In the genomic region with DNA sequence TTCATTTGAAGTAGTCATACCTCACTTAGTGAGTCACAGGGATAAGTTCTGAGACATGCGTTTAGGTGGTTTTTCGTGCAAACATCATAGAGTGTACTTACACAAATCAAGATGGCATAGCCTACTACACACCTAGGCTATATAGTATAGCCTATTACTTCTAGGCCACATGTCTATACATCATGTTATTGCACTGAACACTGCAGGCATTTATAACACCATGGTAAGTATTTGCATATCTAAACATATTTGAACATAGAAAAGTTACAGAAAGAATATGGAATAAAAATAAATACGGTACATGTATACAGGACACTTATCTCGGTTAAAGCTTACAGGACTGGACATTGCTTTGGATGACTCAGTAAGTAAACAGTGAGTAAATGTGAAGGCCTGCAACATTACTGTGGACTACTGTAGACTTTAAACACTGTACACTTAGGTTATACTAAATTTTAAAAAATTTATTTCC, we compare ENCODE assay signal across 14 cellular contexts.
DNase-seq lines count a peak whose midpoint lies in the region; ATAC-seq and TF ChIP-seq lines count a peak whose summit lies in the region.
"Had no signal": no experiment of that assay in that cellular context is flagged by ENCODE, and none has a peak within 500 bp of the region (broad histone marks: within the 10 kb centered on the region; RNA-seq: fewer than 3 reads in every experiment).

No MANE protein-coding gene starts in this region.

- H3K36me3 ChIP-seq in lung (ENCODE audit: control insufficient read depth in 2 of 2, insufficient read depth in 2 of 2, low read length in 2 of 2): no peaks in the 10 kb centered on the region

- no peaks in the 10 kb centered on the region for H3K4me1 ChIP-seq in lung (ENCODE audit: control insufficient read depth in 2 of 2, insufficient read depth in 2 of 2, low read length in 2 of 2)

- no TSS peak for BruUV-seq in Calu3 (replicated peaks; lab: Mats Ljungman, UMichigan)

- DNase-seq in Calu3 (peak; percentile 27), NCI-H226 (peak; percentile 84), cardiac fibroblast (ENCODE audit: low read depth in 2 of 2) (peak; percentile 45 to 84), lung (ENCODE audit: low spot score) (no peak), NCI-H1092 treated with DMSO at 0.1 percent for 48 hours (lab: John Stamatoyannopoulos, UW) (no peak), coronary artery (ENCODE audit: low spot score) (no peak), lower leg skin (ENCODE audit: low spot score in 2 of 2) (no peak)
- DNase-seq in stimulated activated CD4-positive, alpha-beta T cell treated with anti-CD3 and anti-CD28 coated beads, Interleukin-4, amount 100 ng/mL, for 24 hours: no peak
- DNase-seq: activated T-cell treated with anti-CD3 and anti-CD28 coated beads, Interleukin-2, amount 50 U/mL, for 1 hour; islet precursor cell; nephron progenitor cell had no signal

- peak; percentile 67 for ATAC-seq in lung (ENCODE audit: insufficient read depth, low FRiP score)
- ATAC-seq: stimulated activated memory B cell treated with anti-CD40 and anti-IgM and Interleukin-4, amounts not matched to agents 10 μg/mL and 1 μg/mL and 100 μg/mL, for 72 hours had no signal

- H3K4me3 ChIP-seq in cardiac fibroblast (replicated peaks in 1 of 2; ENCODE audit: low read depth in 2 of 2, low read length in 2 of 2) (no peak overlapping the region), lung (no peak overlapping the region), coronary artery (no peak overlapping the region), lower leg skin (ENCODE audit: low read depth, poor library complexity, severe bottlenecking) (no peak overlapping the region)

- H3K27me3 Mint-ChIP-seq in Calu3 (ENCODE audit: unreplicated experiment): no peaks in the 10 kb centered on the region
- H3K27me3 Mint-ChIP-seq: stimulated activated memory B cell treated with anti-CD40 and anti-IgM and Interleukin-4, amounts not matched to agents 10 μg/mL and 1 μg/mL and 100 μg/mL, for 72 hours had no signal

- intact Hi-C loops in Calu3 (cut with micrococcal nuclease; ENCODE audit: unreplicated experiment): no loop called here
- intact Hi-C loops in lower leg skin (cut with DNase I; ENCODE audit: low total_unique reads): no loop called here

- H3K4me3 Mint-ChIP-seq in Calu3 (ENCODE audit: low read depth, unreplicated experiment): no peak overlapping the region
- H3K4me3 Mint-ChIP-seq: brain; nephron progenitor cell; stimulated activated memory B cell treated with anti-CD40 and anti-IgM and Interleukin-4, amounts not matched to agents 10 μg/mL and 1 μg/mL and 100 μg/mL, for 72 hours had no signal

- no peaks in the 10 kb centered on the region for H3K27me3 ChIP-seq in lung (ENCODE audit: control insufficient read depth, insufficient read depth)

- TF ChIP-seq POLR2A in lower leg skin (IDR thresholded peaks at IDR 0.05): no peak

- no peaks in the 10 kb centered on the region for H3K36me3 Mint-ChIP-seq in Calu3 (ENCODE audit: insufficient read depth, unreplicated experiment)
- H3K36me3 Mint-ChIP-seq: brain; stimulated activated memory B cell treated with anti-CD40 and anti-IgM and Interleukin-4, amounts not matched to agents 10 μg/mL and 1 μg/mL and 100 μg/mL, for 72 hours had no signal

- peak overlapping the region; percentile 35 for H3K27ac Mint-ChIP-seq in Calu3 (ENCODE audit: unreplicated experiment)
- H3K27ac Mint-ChIP-seq: brain; nephron progenitor cell; stimulated activated memory B cell treated with anti-CD40 and anti-IgM and Interleukin-4, amounts not matched to agents 10 μg/mL and 1 μg/mL and 100 μg/mL, for 72 hours had no signal

- 70 to 89% methylated on average over 4 of the region's 4 CpGs for WGBS in lung, 2 donors
- WGBS in lower leg skin, 2 donors: 89 to 92% methylated on average over 4 of the region's 4 CpGs

- no peak overlapping the region for H3K27ac ChIP-seq in lung (ENCODE audit: low read depth in 1 of 2, low read length in 1 of 2)
- no peak overlapping the region for H3K27ac ChIP-seq in coronary artery
- H3K27ac ChIP-seq: KMS-11 had no signal

- peaks cover 39% of the 10 kb centered on the region for H3K4me1 Mint-ChIP-seq in Calu3 (ENCODE audit: low read depth, unreplicated experiment)
- H3K4me1 Mint-ChIP-seq: brain; nephron progenitor cell; stimulated activated memory B cell treated with anti-CD40 and anti-IgM and Interleukin-4, amounts not matched to agents 10 μg/mL and 1 μg/mL and 100 μg/mL, for 72 hours had no signal

- H3K9me3 ChIP-seq in lung (ENCODE audit: control insufficient read depth in 2 of 2, insufficient read depth in 1 of 2, low read length in 1 of 2): no peaks in the 10 kb centered on the region

- CTCF ChIA-PET in Calu3 (lab: Charles Lee): interaction anchor here (1.1 to 2.0 kb wide), 5 partner anchors 8 to 184 kb away, joined by 3 to 6 read pairs (median 3); no protein-coding TSS in a partner anchor

- TF ChIP-seq CTCF in Calu3 (IDR thresholded peaks at IDR 0.05; ENCODE audit: unreplicated experiment) (no peak), cardiac fibroblast (IDR thresholded peaks at IDR 0.05; ENCODE audit: low read depth, low read length) (no peak), lung (IDR thresholded peaks at IDR 0.05; ENCODE audit: control extremely low read depth, extremely low read depth) (no peak), coronary artery (IDR thresholded peaks at IDR 0.05) (no peak), lower leg skin (IDR thresholded peaks at IDR 0.05) (no peak)

- H3K9me3 Mint-ChIP-seq in Calu3 (ENCODE audit: low read depth, unreplicated experiment): no peaks in the 10 kb centered on the region
- H3K9me3 Mint-ChIP-seq: brain had no signal

Comparison
In these comparisons a context has a peak if more than half of its experiments do, and no peak if none do; other contexts are left out.
1. DNase-seq: peak in Calu3 (single experiment), NCI-H226 (single experiment) and cardiac fibroblast (2 of 2); none in lung (single experiment), NCI-H1092 treated with DMSO at 0.1 percent for 48 hours (single experiment), stimulated activated CD4-positive, alpha-beta T cell treated with anti-CD3 and anti-CD28 coated beads, Interleukin-4, amount 100 ng/mL, for 24 hours (single experiment), coronary artery (single experiment) and lower leg skin (0 of 2).